Comparison of ENCODE assay signal across 32 cellular contexts in the genomic region with DNA sequence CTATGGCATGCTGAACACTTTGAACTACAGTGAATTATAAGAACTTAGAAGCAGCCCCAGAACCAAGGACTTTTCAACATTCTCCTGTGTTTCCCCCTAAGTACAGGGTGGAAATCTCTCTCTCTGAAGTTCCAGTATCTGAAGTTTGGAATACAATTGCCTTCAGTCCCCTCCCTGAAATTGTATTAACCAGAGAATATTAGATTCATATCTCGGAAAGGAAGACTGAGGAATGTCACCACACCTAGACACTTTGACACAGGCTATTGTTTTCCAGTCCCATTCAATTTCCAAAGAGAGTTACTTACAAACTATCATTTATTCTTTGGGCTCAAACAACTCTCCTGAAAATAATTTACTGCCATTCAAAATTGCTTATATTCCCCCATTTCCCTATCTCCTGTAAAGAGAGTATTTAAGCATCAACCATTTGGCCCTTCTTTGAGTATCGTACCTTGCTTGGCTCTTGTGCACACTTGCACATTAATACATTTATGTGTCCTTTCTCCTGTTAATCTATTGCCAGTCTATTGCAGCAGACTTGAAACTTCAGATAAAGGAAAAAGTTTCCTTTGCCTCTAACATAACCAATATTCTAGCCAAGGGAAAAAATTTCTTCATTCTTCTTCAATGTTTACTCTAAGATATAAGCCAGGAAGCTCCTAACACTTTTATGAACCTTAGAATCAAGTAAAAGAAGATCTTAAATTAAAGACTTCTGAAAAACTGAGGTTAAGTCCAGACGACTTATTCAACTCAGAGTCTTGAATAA.
DNase-seq lines count a peak whose midpoint lies in the region; TF ChIP-seq lines count a peak whose summit lies in the region.
"Had no signal": no experiment of that assay in that cellular context is flagged by ENCODE, and none has a peak within 500 bp of the region (broad histone marks: within the 10 kb centered on the region; RNA-seq: fewer than 3 reads in every experiment).

No MANE protein-coding gene starts in this region.

- H3K27ac ChIP-seq in H9 (ENCODE audit: insufficient read length, low read depth, low read length), result peak overlapping the region; percentile 89
- peak overlapping the region; percentile 53 to 83; a peak in 3 of 4 replicates for H3K27ac ChIP-seq in SK-N-SH (ENCODE audit: low read depth in 2 of 2, low read length in 1 of 2)
- H3K27ac ChIP-seq in fibroblast of lung (ENCODE audit: insufficient read depth, low read length), result no peak overlapping the region
- no peak overlapping the region for H3K27ac ChIP-seq in CD8-positive, alpha-beta memory T cell (ENCODE audit: low read depth, low read length)
- H3K27ac ChIP-seq: adrenal gland, brain microvascular endothelial cell, left lung, RWPE1, SK-N-MC, upper lobe of left lung had no signal

- H3K27me3 Mint-ChIP-seq in H9 (ENCODE audit: low read depth) (no peaks in the 10 kb centered on the region), nephron (ENCODE audit: low read depth) (no peaks in the 10 kb centered on the region)
- peaks cover 0 to 4% of the 10 kb centered on the region in 2 donors for H3K27me3 Mint-ChIP-seq in CD8-positive, alpha-beta memory T cell

- TF ChIP-seq EP300 in SK-N-SH (IDR thresholded peaks at IDR 0.05; ENCODE audit: borderline replicate concordance in 1 of 2, low read depth in 1 of 2, low read length in 1 of 2), result no peak

- H3K79me1 ChIP-seq in H9 (ENCODE audit: insufficient read depth, low read depth, low read length, poor library complexity, severe bottlenecking), result no peaks in the 10 kb centered on the region

- no peak overlapping the region for H2BK120ac ChIP-seq in H9 (ENCODE audit: low read depth, low read length, poor library complexity, severe bottlenecking)

- no peak overlapping the region for H4K91ac ChIP-seq in H9 (ENCODE audit: insufficient read length, low read depth, low read length)

- H3K9ac ChIP-seq in H9 (ENCODE audit: extremely low read depth, insufficient read length, low read length), result no peak overlapping the region
- H3K9ac ChIP-seq in SK-N-SH, result peak overlapping the region; percentile 40; the same call in 1 of the 2 replicates
- H3K9ac ChIP-seq in fibroblast of lung (ENCODE audit: insufficient read depth, low read length), result no peak overlapping the region

- H3K36me3 Mint-ChIP-seq in H9 (ENCODE audit: insufficient read depth in 1 of 3, low read depth in 3 of 3), result peaks cover 0 to 14% (median 14%) of the 10 kb centered on the region in 3 experiments; a peak in 5 of 7 replicates
- H3K36me3 Mint-ChIP-seq in nephron (ENCODE audit: low read depth), result no peaks in the 10 kb centered on the region
- H3K36me3 Mint-ChIP-seq in CD8-positive, alpha-beta memory T cell, result no peaks in the 10 kb centered on the region
- H3K36me3 Mint-ChIP-seq: CD14-positive monocyte; naive thymus-derived CD8-positive, alpha-beta T cell; stimulated activated naive B cell treated with anti-CD40 and anti-IgM and Interleukin-4, amounts not matched to agents 10 μg/mL and 1 μg/mL and 100 μg/mL, for 72 hours had no signal

- no peak overlapping the region for H4K5ac ChIP-seq in H9 (ENCODE audit: insufficient read length, low read depth, low read length)

- no peak overlapping the region for H4K8ac ChIP-seq in H9 (replicated peaks; ENCODE audit: insufficient read length, low read depth, low read length)

- no peak overlapping the region for H2BK15ac ChIP-seq in H9 (ENCODE audit: low read depth, low read length)

- peaks cover under 1% of the 10 kb centered on the region; the same call in 1 of the 2 replicates for H3K4me1 ChIP-seq in H9 (ENCODE audit: insufficient read depth, low read length)
- H3K4me1 ChIP-seq in SK-N-SH (ENCODE audit: control insufficient read depth in 1 of 2, insufficient read depth in 2 of 2, low read depth in 1 of 2, low read length in 1 of 2), result peaks cover 0 to 33% of the 10 kb centered on the region in 2 experiments; a peak in 2 of 4 replicates
- H3K4me1 ChIP-seq in fibroblast of lung (ENCODE audit: control insufficient read depth, extremely low read depth, insufficient read depth, low read length), result peaks cover 4% of the 10 kb centered on the region
- H3K4me1 ChIP-seq in CD8-positive, alpha-beta memory T cell (ENCODE audit: insufficient read depth, low read length), result no peaks in the 10 kb centered on the region
- H3K4me1 ChIP-seq: adrenal gland, left lung, upper lobe of left lung had no signal

- WGBS in H9 (ENCODE audit: extremely low coverage, insufficient read length, low lambda C conversion rate), result no CpG with 5 or more reads among the region's 3 CpGs
- WGBS in SK-N-SH (ENCODE audit: low lambda C conversion rate), result 86% methylated on average over 3 of the region's 3 CpGs

- H3K36me3 ChIP-seq in SK-N-SH (replicated peaks in 1 of 2; ENCODE audit: control insufficient read depth in 1 of 2, insufficient read depth in 2 of 2, low read length in 1 of 2) (no peaks in the 10 kb centered on the region), fibroblast of lung (ENCODE audit: control insufficient read depth, insufficient read depth, low read length) (no peaks in the 10 kb centered on the region)
- no peaks in the 10 kb centered on the region for H3K36me3 ChIP-seq in CD8-positive, alpha-beta memory T cell (ENCODE audit: insufficient read depth, low read length)
- H3K36me3 ChIP-seq: adrenal gland, brain microvascular endothelial cell, left lung, MG63, upper lobe of left lung had no signal

- H3K9me3 ChIP-seq in H9 (ENCODE audit: control insufficient read depth, low read depth, low read length), result no peaks in the 10 kb centered on the region
- H3K9me3 ChIP-seq in SK-N-SH, result no peaks in the 10 kb centered on the region
- H3K9me3 ChIP-seq in fibroblast of lung (ENCODE audit: control insufficient read depth, insufficient read depth, low read depth, low read length), result no peaks in the 10 kb centered on the region
- H3K9me3 ChIP-seq in CD8-positive, alpha-beta memory T cell (ENCODE audit: low read length), result no peaks in the 10 kb centered on the region
- H3K9me3 ChIP-seq: adrenal gland, left lung, MG63, upper lobe of left lung had no signal

- TF ChIP-seq CTCF in H9 (conservative IDR thresholded peaks at IDR 0.05) (no peak), SK-N-SH (IDR thresholded peaks at IDR 0.05) (no peak), fibroblast of lung (conservative IDR thresholded peaks at IDR 0.05 in 1 of 2, IDR thresholded peaks at IDR 0.05 in 1 of 2; ENCODE audit: low read depth in 1 of 2, low read length in 2 of 2) (no peak), nephron (IDR thresholded peaks at IDR 0.05; ENCODE audit: unreplicated experiment in 3 of 3) (no peak)

- no peak overlapping the region for H3K18ac ChIP-seq in H9 (ENCODE audit: insufficient read length, low read depth, low read length)

- DNase-seq in H9 (no peak), SK-N-SH (no peak), fibroblast of lung (ENCODE audit: low read depth in 2 of 2) (no peak), mesenteric fat pad (ENCODE audit: low spot score) (no peak)
- no peak for DNase-seq in activated CD4-positive, CD25-positive, alpha-beta regulatory T cell treated with anti-CD3 and anti-CD28 coated beads, Interleukin-2, amount 50 U/mL, for 72 hours
- no peak for DNase-seq in CD8-positive, alpha-beta memory T cell
- DNase-seq: activated CD4-positive, alpha-beta memory T cell treated with anti-CD3 and anti-CD28 coated beads, Interleukin-2, amount 10 ng/mL, durations not matched to agents 7 days and 5 days; activated CD4-positive, alpha-beta T cell treated with anti-CD3 and anti-CD28 coated beads for 1 hour; activated CD8-positive, alpha-beta memory T cell treated with anti-CD3 and anti-CD28 coated beads, Interleukin-2, amount 50 U/mL, for 48 hours; activated naive CD4-positive, alpha-beta T cell treated with anti-CD3 and anti-CD28 coated beads for 36 hours; adrenal gland; brain microvascular endothelial cell; cerebellar nuclear complex; islet precursor cell; KG1; left lung; MG63; naive thymus-derived CD8-positive, alpha-beta T cell; NCI-H2029 treated with DMSO at 0.1 percent for 48 hours; NCI-H526; occipital lobe; OCI-M1; stimulated activated naive B cell treated with anti-CD40 and anti-IgM and Interleukin-4, amounts not matched to agents 10 μg/mL and 1 μg/mL and 100 μg/mL, for 72 hours; substantia nigra; T-helper 17 cell; upper lobe of left lung had no signal

- no peaks in the 10 kb centered on the region for H3K9me2 ChIP-seq in SK-N-SH

- H3K14ac ChIP-seq in H9 (ENCODE audit: insufficient read depth, low read length), result no peak overlapping the region

- H3K56ac ChIP-seq in H9 (ENCODE audit: insufficient read length, low read depth, low read length), result no peak overlapping the region

- H3K79me2 ChIP-seq in H9 (ENCODE audit: insufficient read depth, low read length) (no peaks in the 10 kb centered on the region), SK-N-SH (ENCODE audit: insufficient read depth) (no peaks in the 10 kb centered on the region), fibroblast of lung (ENCODE audit: control insufficient read depth, insufficient read depth, low read length) (no peaks in the 10 kb centered on the region)

- H2AFZ ChIP-seq in H9 (ENCODE audit: low read length), result no peak overlapping the region
- H2AFZ ChIP-seq in SK-N-SH (ENCODE audit: low read depth), result 0 out of 2 replicates have a peak overlapping the region, but pooled peaks have one; percentile 15
- peak overlapping the region; percentile 26 for H2AFZ ChIP-seq in fibroblast of lung (ENCODE audit: low read length)

- CTCF ChIA-PET in SK-N-SH (lab: Yijun Ruan, JAX), result no interaction called here
- CTCF ChIA-PET in CD8-positive, alpha-beta memory T cell (lab: Charles Lee), result no interaction called here

- H3K9me3 Mint-ChIP-seq in H9, result peaks cover 13 to 16% of the 10 kb centered on the region in 2 experiments
- H3K9me3 Mint-ChIP-seq in nephron, result peaks cover 8% of the 10 kb centered on the region
- no peaks in the 10 kb centered on the region for H3K9me3 Mint-ChIP-seq in CD8-positive, alpha-beta memory T cell
- H3K9me3 Mint-ChIP-seq: activated CD4-positive, alpha-beta memory T cell treated with anti-CD3 and anti-CD28 coated beads, Interleukin-2, amount 10 ng/mL, durations not matched to agents 7 days and 5 days; activated naive CD4-positive, alpha-beta T cell treated with anti-CD3 and anti-CD28 coated beads for 36 hours; activated T-helper 1 cell treated with anti-CD3 and anti-CD28 coated beads, Interleukin-12 subunit alpha, Interleukin-12 subunit beta, Interleukin-2, Interleukin-4 antibody, amounts not matched to agents 30 ng/mL and 10 ng/mL and 1 ng/mL, durations not matched to agents 14 hours and 24 hours and 36 hours; stimulated activated naive B cell treated with anti-CD40 and anti-IgM and Interleukin-4, amounts not matched to agents 10 μg/mL and 1 μg/mL and 100 μg/mL, for 72 hours had no signal

- H3K4ac ChIP-seq in H9 (ENCODE audit: low read depth, low read length), result no peak overlapping the region

- H3K4me1 Mint-ChIP-seq in H9, result peaks cover 23 to 35% of the 10 kb centered on the region in 2 experiments
- H3K4me1 Mint-ChIP-seq in nephron, result peaks cover 14% of the 10 kb centered on the region
- no peaks in the 10 kb centered on the region for H3K4me1 Mint-ChIP-seq in CD8-positive, alpha-beta memory T cell
- H3K4me1 Mint-ChIP-seq: activated CD4-positive, alpha-beta memory T cell treated with anti-CD3 and anti-CD28 coated beads, Interleukin-2, amount 10 ng/mL, durations not matched to agents 7 days and 5 days; CD14-positive monocyte; naive thymus-derived CD8-positive, alpha-beta T cell; stimulated activated naive B cell treated with anti-CD40 and anti-IgM and Interleukin-4, amounts not matched to agents 10 μg/mL and 1 μg/mL and 100 μg/mL, for 72 hours; T-helper 17 cell had no signal

- POLR2A ChIA-PET in SK-N-SH (lab: Yijun Ruan, JAX), result no interaction called here
- POLR2A ChIA-PET in CD8-positive, alpha-beta memory T cell (lab: Charles Lee), result no interaction called here

- no peak overlapping the region for H3K4me3 Mint-ChIP-seq in H9
- H3K4me3 Mint-ChIP-seq in nephron, result peak overlapping the region in 1 of 3 experiments; percentile 24
- no peak overlapping the region for H3K4me3 Mint-ChIP-seq in CD8-positive, alpha-beta memory T cell
- H3K4me3 Mint-ChIP-seq: activated CD4-positive, alpha-beta memory T cell treated with anti-CD3 and anti-CD28 coated beads, Interleukin-2, amount 10 ng/mL, durations not matched to agents 7 days and 5 days; activated naive CD4-positive, alpha-beta T cell treated with anti-CD3 and anti-CD28 coated beads for 36 hours; activated T-helper 1 cell treated with anti-CD3 and anti-CD28 coated beads, Interleukin-12 subunit alpha, Interleukin-12 subunit beta, Interleukin-2, Interleukin-4 antibody, amounts not matched to agents 30 ng/mL and 10 ng/mL and 1 ng/mL, durations not matched to agents 14 hours and 24 hours and 36 hours; CD14-positive monocyte; naive thymus-derived CD8-positive, alpha-beta T cell; stimulated activated naive B cell treated with anti-CD40 and anti-IgM and Interleukin-4, amounts not matched to agents 10 μg/mL and 1 μg/mL and 100 μg/mL, for 72 hours; T-helper 17 cell had no signal

- H3K23ac ChIP-seq in H9 (ENCODE audit: insufficient read length, low read depth, low read length), result no peak overlapping the region

- H3K4me2 ChIP-seq in H9 (ENCODE audit: insufficient read depth, insufficient read length, low read length), result no peak overlapping the region
- no peak overlapping the region for H3K4me2 ChIP-seq in SK-N-SH
- H3K4me2 ChIP-seq in fibroblast of lung (ENCODE audit: extremely low read depth, insufficient read depth, low read length), result no peak overlapping the region

- H2BK20ac ChIP-seq in H9 (ENCODE audit: low read depth, low read length, poor library complexity, severe bottlenecking), result no peak overlapping the region

- H4K20me1 ChIP-seq in H9 (ENCODE audit: control insufficient read depth, insufficient read depth, insufficient read length) (no peaks in the 10 kb centered on the region), SK-N-SH (ENCODE audit: insufficient read depth) (no peaks in the 10 kb centered on the region), fibroblast of lung (ENCODE audit: control insufficient read depth, extremely low read depth, insufficient read depth, low read length) (no peaks in the 10 kb centered on the region)

- H3K4me3 ChIP-seq in SK-N-SH (ENCODE audit: low read depth in 2 of 2, low read length in 1 of 2) (no peak overlapping the region), fibroblast of lung (replicated peaks in 1 of 4; ENCODE audit: control extremely low read depth in 1 of 4, insufficient read depth in 1 of 4, low read depth in 3 of 4, low read length in 4 of 4) (no peak overlapping the region)
- no peak overlapping the region for H3K4me3 ChIP-seq in CD8-positive, alpha-beta memory T cell (ENCODE audit: low read length)
- H3K4me3 ChIP-seq: adrenal gland, left lung, MG63, SK-N-MC, skin epidermis, upper lobe of left lung had no signal

- H3K27ac Mint-ChIP-seq in H9 (peak overlapping the region in 2 of 3 experiments; percentile 28 to 94; a peak in 3 of 7 replicates), nephron (peak overlapping the region; percentile 5 to 73 (median 50))
- no peak overlapping the region for H3K27ac Mint-ChIP-seq in CD8-positive, alpha-beta memory T cell
- H3K27ac Mint-ChIP-seq: activated CD4-positive, alpha-beta memory T cell treated with anti-CD3 and anti-CD28 coated beads, Interleukin-2, amount 10 ng/mL, durations not matched to agents 7 days and 5 days; activated naive CD4-positive, alpha-beta T cell treated with anti-CD3 and anti-CD28 coated beads for 36 hours; activated T-helper 1 cell treated with anti-CD3 and anti-CD28 coated beads, Interleukin-12 subunit alpha, Interleukin-12 subunit beta, Interleukin-2, Interleukin-4 antibody, amounts not matched to agents 30 ng/mL and 10 ng/mL and 1 ng/mL, durations not matched to agents 14 hours and 24 hours and 36 hours; CD14-positive monocyte; naive thymus-derived CD8-positive, alpha-beta T cell; stimulated activated naive B cell treated with anti-CD40 and anti-IgM and Interleukin-4, amounts not matched to agents 10 μg/mL and 1 μg/mL and 100 μg/mL, for 72 hours; T-helper 17 cell had no signal

- H2BK12ac ChIP-seq in H9 (ENCODE audit: insufficient read length, low read depth, low read length), result no peak overlapping the region

- no peak for TF ChIP-seq RAD21 in SK-N-SH (IDR thresholded peaks at IDR 0.05; ENCODE audit: low read length)

- peaks cover 32% of the 10 kb centered on the region for H3F3A ChIP-seq in SK-N-SH (replicated peaks; ENCODE audit: insufficient read depth)

- H3T11ph ChIP-seq in H9 (ENCODE audit: low read length), result no peak overlapping the region

- no peak overlapping the region for H2BK5ac ChIP-seq in H9 (ENCODE audit: insufficient read length, low read length)

- H3K23me2 ChIP-seq in H9 (ENCODE audit: insufficient read length, low read depth, low read length, poor library complexity, severe bottlenecking), result no peaks in the 10 kb centered on the region

- H2AK5ac ChIP-seq in H9 (ENCODE audit: insufficient read length, low read length), result no peak overlapping the region

- no peaks in the 10 kb centered on the region for H3K27me3 ChIP-seq in H9 (ENCODE audit: insufficient read depth, low read length)
- no peaks in the 10 kb centered on the region for H3K27me3 ChIP-seq in SK-N-SH (ENCODE audit: insufficient read depth)
- H3K27me3 ChIP-seq in fibroblast of lung (ENCODE audit: control insufficient read depth, insufficient read depth, low read length), result no peaks in the 10 kb centered on the region
- H3K27me3 ChIP-seq in CD8-positive, alpha-beta memory T cell (ENCODE audit: insufficient read depth, low read length, poor library complexity, severe bottlenecking), result no peaks in the 10 kb centered on the region
- H3K27me3 ChIP-seq: adrenal gland, brain microvascular endothelial cell, left lung, MG63, upper lobe of left lung had no signal

Comparison
In these comparisons a context has a peak if more than half of its experiments do, and no peak if none do; other contexts are left out.
1. H3K27ac ChIP-seq: peak in H9 (single experiment) and SK-N-SH (2 of 2); none in fibroblast of lung (single experiment) and CD8-positive, alpha-beta memory T cell (single experiment).
2. H3K27ac Mint-ChIP-seq: peak in H9 (2 of 3) and nephron (3 of 3); none in CD8-positive, alpha-beta memory T cell (0 of 8).